Comparison of ENCODE assay signal across 13 cellular contexts in the genomic region with DNA sequence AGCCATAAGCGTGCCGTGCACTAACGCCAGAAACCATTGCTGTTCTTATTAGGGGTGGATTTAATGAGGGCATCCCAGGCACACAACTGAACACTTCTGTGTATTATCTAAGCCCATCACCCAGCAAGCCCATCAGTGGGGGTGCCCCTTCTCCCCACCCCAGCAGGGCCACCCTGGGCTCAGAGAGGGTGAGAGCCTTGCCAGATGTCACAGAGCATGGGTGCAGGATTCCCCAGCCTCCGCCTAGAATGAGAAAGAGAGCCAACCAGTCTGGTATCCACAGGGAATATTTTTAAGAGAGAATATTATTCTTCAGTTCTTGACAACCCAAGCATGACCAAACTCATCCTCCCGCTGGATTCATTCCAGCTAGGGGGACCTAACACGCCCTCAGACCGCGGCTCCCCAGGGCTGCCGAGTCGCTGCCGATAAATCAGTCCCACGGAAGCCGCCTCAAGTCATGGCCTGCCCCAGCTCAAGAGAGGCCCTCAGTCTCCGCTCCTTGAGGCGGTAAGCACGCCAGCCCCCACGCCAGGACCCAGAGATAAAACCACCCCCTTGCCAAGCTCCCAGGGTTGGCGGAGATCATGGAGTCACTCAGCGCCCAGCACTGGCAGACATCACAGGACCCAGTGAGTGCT. TPM values are rescaled to one million over a fixed set of nuclear protein-coding genes. Genes with fewer than 3 reads are reported as not detected.
DNase-seq lines count a peak whose midpoint lies in the region; TF ChIP-seq lines count a peak whose summit lies in the region.
"Had no signal": no experiment of that assay in that cellular context is flagged by ENCODE, and none has a peak within 500 bp of the region (broad histone marks: within the 10 kb centered on the region; RNA-seq: fewer than 3 reads in every experiment).

No MANE protein-coding gene starts in this region.

- peak overlapping the region; percentile 6 for H3K23ac ChIP-seq in neuronal stem cell (ENCODE audit: low read depth, low read length, poor library complexity)

- peak overlapping the region; percentile 6 for H3K4me3 ChIP-seq in coronary artery
- no peak overlapping the region for H3K4me3 ChIP-seq in neuronal stem cell (ENCODE audit: low read length in 2 of 2)
- H3K4me3 ChIP-seq in neural progenitor cell = no peak overlapping the region
- H3K4me3 ChIP-seq: GM23338, upper lobe of right lung had no signal

- H2BK120ac ChIP-seq in neuronal stem cell (ENCODE audit: low read depth, low read length) = no peak overlapping the region

- peaks cover 24% of the 10 kb centered on the region for H3K79me2 ChIP-seq in neural progenitor cell (ENCODE audit: low read depth)

- no peak overlapping the region for H2BK5ac ChIP-seq in neuronal stem cell (ENCODE audit: low read length)

- peaks cover 9 to 100% of the 10 kb centered on the region in 2 donors for H3K36me3 ChIP-seq in neuronal stem cell (replicated peaks in 1 of 2; ENCODE audit: control insufficient read depth in 2 of 2, insufficient read depth in 2 of 2, low read length in 2 of 2)
- no peaks in the 10 kb centered on the region for H3K36me3 ChIP-seq in neural progenitor cell
- H3K36me3 ChIP-seq: upper lobe of right lung had no signal

- H3K27me3 Mint-ChIP-seq in neural progenitor cell (ENCODE audit: insufficient read depth, low read depth) = peaks cover 12% of the 10 kb centered on the region

- H3K9me3 Mint-ChIP-seq in neural progenitor cell = no peaks in the 10 kb centered on the region
- H3K9me3 Mint-ChIP-seq: GM23338 had no signal

- no peak overlapping the region for H3K4me3 Mint-ChIP-seq in neural progenitor cell
- H3K4me3 Mint-ChIP-seq: GM23338 had no signal

- peaks cover 25% of the 10 kb centered on the region for H3F3A ChIP-seq in neural progenitor cell (ENCODE audit: low read depth)

- DNase-seq in COR-L47 (lab: John Stamatoyannopoulos, UW) (peak; percentile 54), NCI-H2171 (lab: John Stamatoyannopoulos, UW) (peak; percentile 61), coronary artery (ENCODE audit: low spot score) (no peak), neuronal stem cell (ENCODE audit: low spot score) (no peak), neural progenitor cell (ENCODE audit: low spot score) (no peak), cortex of kidney (lab: John Stamatoyannopoulos, UW) (no peak), D341Med (ENCODE audit: low spot score) (no peak), LoVo (ENCODE audit: low spot score) (no peak)
- DNase-seq: activated CD4-positive, CD25-positive, alpha-beta regulatory T cell treated with anti-CD3 and anti-CD28 coated beads, Interleukin-2, amount 50 U/mL, for 72 hours; cerebellar nuclear complex; upper lobe of right lung had no signal

- peaks cover 64% of the 10 kb centered on the region for H4K20me1 ChIP-seq in neural progenitor cell (ENCODE audit: low read depth)

- H3K4me2 ChIP-seq in neuronal stem cell (ENCODE audit: insufficient read depth, low read length, poor library complexity, severe bottlenecking) (no peak overlapping the region), neural progenitor cell (no peak overlapping the region)
- H3K4me2 ChIP-seq: GM23338 had no signal

- no peak overlapping the region for H4K8ac ChIP-seq in neuronal stem cell (ENCODE audit: low read depth, low read length)

- H3K9me3 ChIP-seq in neuronal stem cell (replicated peaks in 1 of 2; ENCODE audit: control insufficient read depth in 2 of 2, insufficient read depth in 1 of 2, low read depth in 1 of 2, low read length in 2 of 2) = no peaks in the 10 kb centered on the region
- H3K9me3 ChIP-seq in neural progenitor cell (ENCODE audit: low read depth) = no peaks in the 10 kb centered on the region
- H3K9me3 ChIP-seq: upper lobe of right lung had no signal

- no peak overlapping the region for H3K4ac ChIP-seq in neuronal stem cell (ENCODE audit: low read length)

- H3K27me3 ChIP-seq in neuronal stem cell (ENCODE audit: control insufficient read depth in 3 of 3, insufficient read depth in 3 of 3, low read depth in 1 of 3, low read length in 3 of 3) (no peaks in the 10 kb centered on the region), neural progenitor cell (no peaks in the 10 kb centered on the region)
- H3K27me3 ChIP-seq: upper lobe of right lung had no signal

- no peak overlapping the region for H3K14ac ChIP-seq in neuronal stem cell (ENCODE audit: low read length)

- no peak overlapping the region for H2BK12ac ChIP-seq in neuronal stem cell (ENCODE audit: low read length)

- peaks cover 7% of the 10 kb centered on the region for H3K36me3 Mint-ChIP-seq in neural progenitor cell

- no peak overlapping the region for H4K91ac ChIP-seq in neuronal stem cell (ENCODE audit: low read depth, low read length, poor library complexity)

- no peak overlapping the region for H3K9ac ChIP-seq in neuronal stem cell (ENCODE audit: low read depth, low read length, poor library complexity)
- no peak overlapping the region for H3K9ac ChIP-seq in neural progenitor cell

- no peak overlapping the region for H3K27ac Mint-ChIP-seq in neural progenitor cell
- H3K27ac Mint-ChIP-seq: GM23338 had no signal

- no peak overlapping the region for H2AFZ ChIP-seq in neuronal stem cell (ENCODE audit: low read length)
- no peak overlapping the region for H2AFZ ChIP-seq in neural progenitor cell (replicated peaks)
- H2AFZ ChIP-seq: GM23338 had no signal

- H3K18ac ChIP-seq in neuronal stem cell (ENCODE audit: low read length) = no peak overlapping the region

- no CpG with 5 or more reads among the region's 19 CpGs for WGBS in neuronal stem cell (ENCODE audit: extremely low coverage in 2 of 2, insufficient read length in 2 of 2, insufficient replicate concordance in 1 of 2), 2 donors

- H3K4me1 ChIP-seq in neuronal stem cell (ENCODE audit: control insufficient read depth in 2 of 2, insufficient read depth in 1 of 2, low read depth in 1 of 2, low read length in 2 of 2) (peaks cover 16 to 24% of the 10 kb centered on the region in 2 donors), neural progenitor cell (peaks cover 22% of the 10 kb centered on the region)

- no peak overlapping the region for H2AK5ac ChIP-seq in neuronal stem cell (ENCODE audit: low read depth, low read length)

- H3K27ac ChIP-seq in coronary artery (peak overlapping the region; percentile 77 to 83), neuronal stem cell (replicated peaks; ENCODE audit: low read length) (no peak overlapping the region), neural progenitor cell (no peak overlapping the region)
- H3K27ac ChIP-seq: C4-2B, upper lobe of right lung had no signal

- peaks cover 10% of the 10 kb centered on the region for H3K79me1 ChIP-seq in neuronal stem cell (ENCODE audit: low read depth, low read length)

- H3K4me1 Mint-ChIP-seq in neural progenitor cell = peaks cover 58% of the 10 kb centered on the region

- no peak for TF ChIP-seq CTCF in coronary artery (IDR thresholded peaks at IDR 0.05)
- no peak for TF ChIP-seq CTCF in neural progenitor cell (IDR thresholded peaks at IDR 0.05)

- no peak overlapping the region for H2BK15ac ChIP-seq in neuronal stem cell (ENCODE audit: low read length)

RNA-seq across cellular contexts. Expression of a gene that starts 47.2 kb away (rescaled TPM):
- polyA plus RNA-seq in neuronal stem cell (2013, experiment 1 of 2) = 18.7 TPM
- 21.3 TPM for polyA plus RNA-seq in neuronal stem cell (2013, experiment 2 of 2)
- 13.3 and 27.2 TPM in 2 replicates for total RNA-seq in neural progenitor cell (ENCODE audit: low replicate concordance)

Comparison
In these comparisons a context has a peak if more than half of its experiments do, and no peak if none do; other contexts are left out.
1. DNase-seq: peak in COR-L47 (single experiment) and NCI-H2171 (single experiment); none in coronary artery (single experiment), neuronal stem cell (single experiment), neural progenitor cell (single experiment), cortex of kidney (single experiment), D341Med (single experiment) and LoVo (single experiment).
2. H3K27ac ChIP-seq: peak in coronary artery (2 of 2); none in neuronal stem cell (single experiment) and neural progenitor cell (single experiment).